ENCODE assay signal across 13 cellular contexts in genomic region chr1:170853302-170853701, GRCh38.
DNase-seq lines count a peak whose midpoint lies in the region; ATAC-seq and TF ChIP-seq lines count a peak whose summit lies in the region.
"Had no signal": no experiment of that assay in that cellular context is flagged by ENCODE, and none has a peak within 500 bp of the region (broad histone marks: within the 10 kb centered on the region; RNA-seq: fewer than 3 reads in every experiment).

No MANE protein-coding gene starts in this region.

- ATAC-seq in GM19324 (IDR thresholded peaks at IDR 0.05; ENCODE audit: low FRiP score, unreplicated experiment) (peak; percentile 67), HG02588 (IDR thresholded peaks at IDR 0.05; ENCODE audit: unreplicated experiment) (peak; percentile 60), HG03175 (IDR thresholded peaks at IDR 0.05; ENCODE audit: unreplicated experiment) (peak; percentile 73), HG03135 (IDR thresholded peaks at IDR 0.05; ENCODE audit: unreplicated experiment) (no peak), gastrocnemius medialis (no peak)
- ATAC-seq: A549, left lobe of liver had no signal

- H3K36me3 ChIP-seq in gastrocnemius medialis, result no peaks in the 10 kb centered on the region
- H3K36me3 ChIP-seq: prostate gland, SJSA1 had no signal

- TF ChIP-seq CTCF in GM12865 (IDR thresholded peaks at IDR 0.05; ENCODE audit: insufficient read depth, low read depth, low read length, missing control alignments) (no peak), gastrocnemius medialis (IDR thresholded peaks at IDR 0.05 in 4 of 5, conservative IDR thresholded peaks at IDR 0.05 in 1 of 5) (no peak)

- H3K4me1 ChIP-seq in gastrocnemius medialis, result no peaks in the 10 kb centered on the region
- H3K4me1 ChIP-seq: A549, prostate gland, SJSA1 had no signal

- H3K4me3 ChIP-seq in GM12865 (ENCODE audit: low read depth, low read length) (no peak overlapping the region), gastrocnemius medialis (no peak overlapping the region)
- H3K4me3 ChIP-seq: A549, prostate gland, SJSA1 had no signal

- H3K9me3 ChIP-seq in gastrocnemius medialis, result no peaks in the 10 kb centered on the region
- H3K9me3 ChIP-seq: A549, prostate gland, SJSA1 had no signal

- intact Hi-C loops in gastrocnemius medialis (cut with DNase I; ENCODE audit: low total_unique reads), result no loop called here

- DNase-seq in GM12865 (ENCODE audit: low read depth) (peak; percentile 83), MV-4-11 (lab: John Stamatoyannopoulos, UW) (no peak), AML-193 (lab: John Stamatoyannopoulos, UW) (no peak), gastrocnemius medialis (no peak)
- DNase-seq: CD8-positive, alpha-beta memory T cell had no signal

- in situ Hi-C loops in gastrocnemius medialis (cut with MboI; ENCODE audit: low sequenced_read_pairs in 4 of 4), result no loop called here

- H3K27ac ChIP-seq in gastrocnemius medialis, result no peak overlapping the region
- H3K27ac ChIP-seq: A549, prostate gland, SJSA1 had no signal

- no peak for TF ChIP-seq POLR2A in gastrocnemius medialis (IDR thresholded peaks at IDR 0.05)

- no peaks in the 10 kb centered on the region for H3K27me3 ChIP-seq in gastrocnemius medialis
- H3K27me3 ChIP-seq: SJSA1 had no signal

Comparison
In these comparisons a context has a peak if more than half of its experiments do, and no peak if none do; other contexts are left out.
1. ATAC-seq: peak in GM19324 (single experiment), HG02588 (single experiment) and HG03175 (single experiment); none in HG03135 (single experiment) and gastrocnemius medialis (0 of 2).